1 cellular context compared by ENCODE assay signal in the genomic region with DNA sequence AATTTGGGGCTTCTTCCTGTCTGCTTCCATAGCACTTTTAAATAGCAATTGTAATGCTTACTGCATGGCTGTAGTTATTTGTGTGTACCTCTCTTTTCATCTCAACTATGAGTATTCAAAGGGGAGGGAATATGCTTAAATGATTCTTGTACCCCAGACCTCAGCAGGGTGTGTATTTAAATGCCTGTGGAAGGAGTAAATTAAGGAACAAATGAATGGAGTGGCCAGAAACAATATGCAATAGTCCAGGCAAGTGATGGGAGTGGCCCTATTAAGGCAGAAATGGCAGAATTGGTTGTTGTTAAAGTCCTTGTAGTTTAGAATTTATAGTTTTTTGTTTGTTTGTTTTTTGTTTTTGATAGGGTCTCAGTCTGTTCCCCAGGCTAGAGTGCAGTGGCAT.
TF ChIP-seq lines count a peak whose summit lies in the region.

No MANE protein-coding gene starts in this region.

TF ChIP-seq in GM12878, 131 proteins besides CTCF, POLR2A, EP300 and RAD21:
- TF ChIP-seq POU2F2 (IDR thresholded peaks at IDR 0.05; ENCODE audit: borderline replicate concordance, low read depth, low read length): no peak
- TF ChIP-seq CHD1 (IDR thresholded peaks at IDR 0.05; ENCODE audit: low read depth, low read length): no peak
- TF ChIP-seq NBN (IDR thresholded peaks at IDR 0.05): no peak
- no peak for TF ChIP-seq RB1 (IDR thresholded peaks at IDR 0.05; ENCODE audit: borderline replicate concordance)
- TF ChIP-seq, protein P1, sequence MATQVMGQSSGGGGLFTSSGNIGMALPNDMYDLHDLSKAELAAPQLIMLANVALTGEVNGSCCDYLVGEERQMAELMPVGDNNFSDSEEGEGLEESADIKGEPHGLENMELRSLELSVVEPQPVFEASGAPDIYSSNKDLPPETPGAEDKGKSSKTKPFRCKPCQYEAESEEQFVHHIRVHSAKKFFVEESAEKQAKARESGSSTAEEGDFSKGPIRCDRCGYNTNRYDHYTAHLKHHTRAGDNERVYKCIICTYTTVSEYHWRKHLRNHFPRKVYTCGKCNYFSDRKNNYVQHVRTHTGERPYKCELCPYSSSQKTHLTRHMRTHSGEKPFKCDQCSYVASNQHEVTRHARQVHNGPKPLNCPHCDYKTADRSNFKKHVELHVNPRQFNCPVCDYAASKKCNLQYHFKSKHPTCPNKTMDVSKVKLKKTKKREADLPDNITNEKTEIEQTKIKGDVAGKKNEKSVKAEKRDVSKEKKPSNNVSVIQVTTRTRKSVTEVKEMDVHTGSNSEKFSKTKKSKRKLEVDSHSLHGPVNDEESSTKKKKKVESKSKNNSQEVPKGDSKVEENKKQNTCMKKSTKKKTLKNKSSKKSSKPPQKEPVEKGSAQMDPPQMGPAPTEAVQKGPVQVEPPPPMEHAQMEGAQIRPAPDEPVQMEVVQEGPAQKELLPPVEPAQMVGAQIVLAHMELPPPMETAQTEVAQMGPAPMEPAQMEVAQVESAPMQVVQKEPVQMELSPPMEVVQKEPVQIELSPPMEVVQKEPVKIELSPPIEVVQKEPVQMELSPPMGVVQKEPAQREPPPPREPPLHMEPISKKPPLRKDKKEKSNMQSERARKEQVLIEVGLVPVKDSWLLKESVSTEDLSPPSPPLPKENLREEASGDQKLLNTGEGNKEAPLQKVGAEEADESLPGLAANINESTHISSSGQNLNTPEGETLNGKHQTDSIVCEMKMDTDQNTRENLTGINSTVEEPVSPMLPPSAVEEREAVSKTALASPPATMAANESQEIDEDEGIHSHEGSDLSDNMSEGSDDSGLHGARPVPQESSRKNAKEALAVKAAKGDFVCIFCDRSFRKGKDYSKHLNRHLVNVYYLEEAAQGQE (IDR thresholded peaks at IDR 0.05; ENCODE audit: low read depth, low read length): no peak
- no peak for TF ChIP-seq NFIC (IDR thresholded peaks at IDR 0.05; ENCODE audit: low read depth, low read length)
TF ChIP-seq in GM12878: peak in this region for 0.
